ENCODE assay signal across 16 cellular contexts in genomic region chr6:142918339-142919042, GRCh38. TPM values are rescaled to one million over a fixed set of nuclear protein-coding genes. Genes with fewer than 3 reads are reported as not detected.
DNase-seq lines count a peak whose midpoint lies in the region; ATAC-seq and TF ChIP-seq lines count a peak whose summit lies in the region.
"Had no signal": no experiment of that assay in that cellular context is flagged by ENCODE, and none has a peak within 500 bp of the region (broad histone marks: within the 10 kb centered on the region; RNA-seq: fewer than 3 reads in every experiment).

No MANE protein-coding gene starts in this region.

- no peak for ATAC-seq in WTC11
- no peak for ATAC-seq in HG03378 (IDR thresholded peaks at IDR 0.05; ENCODE audit: unreplicated experiment)

- H3K9me3 Mint-ChIP-seq in MCF 10A (ENCODE audit: unreplicated experiment) = no peaks in the 10 kb centered on the region
- H3K9me3 Mint-ChIP-seq in WTC11 = peaks cover 3% of the 10 kb centered on the region

- H3K4me2 ChIP-seq in smooth muscle cell = no peak overlapping the region

- H3K4me3 Mint-ChIP-seq in MCF 10A (ENCODE audit: unreplicated experiment) (no peak overlapping the region), WTC11 (no peak overlapping the region)

- H3K36me3 ChIP-seq in breast epithelium (no peaks in the 10 kb centered on the region), right atrium auricular region (no peaks in the 10 kb centered on the region), smooth muscle cell (ENCODE audit: low read depth) (no peaks in the 10 kb centered on the region)
- H3K36me3 ChIP-seq: ascending aorta, tibial nerve had no signal

- CTCF ChIA-PET in MCF 10A (lab: Yijun Ruan, JAX) (interaction anchor here (0.7 kb wide), 1 partner anchor 225 kb away, joined by 3 read pairs; no protein-coding TSS in a partner anchor), WTC11 (lab: Charles Lee) (interaction anchor here (0.9 kb wide), 1 partner anchor 108 kb away, joined by 3 read pairs; no protein-coding TSS in a partner anchor)

- no peak for TF ChIP-seq POLR2A in breast epithelium (IDR thresholded peaks at IDR 0.05)

- H3K27me3 ChIP-seq in breast epithelium = no peaks in the 10 kb centered on the region
- no peaks in the 10 kb centered on the region for H3K27me3 ChIP-seq in right atrium auricular region
- H3K27me3 ChIP-seq in smooth muscle cell (ENCODE audit: low read depth) = no peaks in the 10 kb centered on the region
- H3K27me3 ChIP-seq: ascending aorta, tibial nerve had no signal

- TF ChIP-seq CTCF in MCF 10A (IDR thresholded peaks at IDR 0.05; ENCODE audit: unreplicated experiment) = no peak
- TF ChIP-seq CTCF in breast epithelium (IDR thresholded peaks at IDR 0.05) = no peak
- TF ChIP-seq CTCF in WTC11 (IDR thresholded peaks at IDR 0.05) = no peak
- no peak for TF ChIP-seq CTCF in right atrium auricular region (IDR thresholded peaks at IDR 0.05)
- no peak for TF ChIP-seq CTCF in smooth muscle cell (IDR thresholded peaks at IDR 0.05; ENCODE audit: borderline replicate concordance, insufficient read depth, poor library complexity, severe bottlenecking)

- H3K27ac Mint-ChIP-seq in MCF 10A (ENCODE audit: low read depth, unreplicated experiment) (peak overlapping the region; percentile 11), WTC11 (peak overlapping the region; percentile 2; the same call in 1 of the 2 replicates)

- H3K4me1 Mint-ChIP-seq in MCF 10A (ENCODE audit: insufficient read depth, unreplicated experiment) (peaks cover 36% of the 10 kb centered on the region), WTC11 (peaks cover 23% of the 10 kb centered on the region)

- H3K36me3 Mint-ChIP-seq in MCF 10A (ENCODE audit: insufficient read depth, unreplicated experiment) (peaks cover 23% of the 10 kb centered on the region), WTC11 (peaks cover 8% of the 10 kb centered on the region)

- DNase-seq in MCF 10A (ENCODE audit: unreplicated experiment) (no peak), breast epithelium (ENCODE audit: low spot score in 2 of 2) (no peak), WTC11 (ENCODE audit: low spot score) (no peak), right atrium auricular region (ENCODE audit: low spot score) (no peak), substantia nigra (lab: John Stamatoyannopoulos, UW) (peak in 3 of 49 donors; percentile 4 to 33 (median 19)), SIG-M5 (lab: John Stamatoyannopoulos, UW) (no peak), smooth muscle cell (lab: John Stamatoyannopoulos, UW; ENCODE audit: unreplicated experiment) (no peak)
- DNase-seq: IMR-90, NCI-H1092, NCI-H2227 treated with DMSO at 0.1 percent for 48 hours had no signal

- no peak overlapping the region for H3K9ac ChIP-seq in smooth muscle cell (ENCODE audit: low read depth)
- H3K9ac ChIP-seq: parathyroid adenoma had no signal

- BruUV-seq in MCF 10A (replicated peaks; lab: Mats Ljungman, UMichigan) = no TSS peak

- H3K4me3 ChIP-seq in breast epithelium (no peak overlapping the region), right atrium auricular region (no peak overlapping the region), smooth muscle cell (no peak overlapping the region)
- H3K4me3 ChIP-seq: ascending aorta, SK-N-MC, tibial nerve had no signal

- H3K27ac ChIP-seq in breast epithelium (no peak overlapping the region), right atrium auricular region (peak overlapping the region; percentile 8 to 17), substantia nigra (ENCODE audit: low read depth, low read length, poor library complexity, severe bottlenecking) (peak overlapping the region; percentile 15), smooth muscle cell (ENCODE audit: low read depth) (no peak overlapping the region)
- H3K27ac ChIP-seq: ascending aorta, parathyroid adenoma, SK-N-MC, tibial nerve, VCaP had no signal

- peaks cover 36% of the 10 kb centered on the region for H4K20me1 ChIP-seq in smooth muscle cell (ENCODE audit: low read depth)

- H3K9me3 ChIP-seq in breast epithelium (no peaks in the 10 kb centered on the region), right atrium auricular region (no peaks in the 10 kb centered on the region), smooth muscle cell (replicated peaks; ENCODE audit: low read depth) (no peaks in the 10 kb centered on the region)
- H3K9me3 ChIP-seq: ascending aorta, tibial nerve had no signal

- intact Hi-C loops in MCF 10A (cut with micrococcal nuclease) = no loop called here
- intact Hi-C loops in breast epithelium (cut with DNase I; ENCODE audit: low total_unique reads) = no loop called here

- H3K4me1 ChIP-seq in breast epithelium = no peaks in the 10 kb centered on the region
- peaks cover 0 to 11% of the 10 kb centered on the region in 2 donors for H3K4me1 ChIP-seq in right atrium auricular region
- no peaks in the 10 kb centered on the region for H3K4me1 ChIP-seq in smooth muscle cell (ENCODE audit: low read depth)
- H3K4me1 ChIP-seq: ascending aorta, parathyroid adenoma had no signal

- 93% methylated on average over 9 of the region's 9 CpGs for WGBS in smooth muscle cell (ENCODE audit: low lambda C conversion rate)

- POLR2A ChIA-PET in MCF 10A (lab: Yijun Ruan, JAX) = interaction anchor here (0.5 kb wide), 1 partner anchor 482 kb away, joined by 3 read pairs; no protein-coding TSS in a partner anchor
- POLR2A ChIA-PET in WTC11 (lab: Charles Lee) = no interaction called here

- no peaks in the 10 kb centered on the region for H3F3A ChIP-seq in smooth muscle cell (ENCODE audit: low read depth)

- no peaks in the 10 kb centered on the region for H3K27me3 Mint-ChIP-seq in MCF 10A (ENCODE audit: insufficient read depth, unreplicated experiment)
- no peaks in the 10 kb centered on the region for H3K27me3 Mint-ChIP-seq in WTC11 (ENCODE audit: low read depth)

- peaks cover 19% of the 10 kb centered on the region for H3K79me2 ChIP-seq in smooth muscle cell (ENCODE audit: low read depth)

- H2AFZ ChIP-seq in smooth muscle cell (ENCODE audit: low read depth) = no peak overlapping the region
- H2AFZ ChIP-seq: parathyroid adenoma had no signal

TF ChIP-seq in WTC11, 78 proteins besides CTCF, POLR2A, EP300 and RAD21 (continues in another document):
- TF ChIP-seq HMGXB4 (CRISPR knock-in tag; IDR thresholded peaks at IDR 0.05) (no peak), PRDM15 (CRISPR knock-in tag; IDR thresholded peaks at IDR 0.05) (no peak), JUN (CRISPR knock-in tag; IDR thresholded peaks at IDR 0.05) (no peak), ZBTB43 (CRISPR knock-in tag; IDR thresholded peaks at IDR 0.05) (no peak)

RNA-seq across cellular contexts. Expression of gene HIVEP2, which starts 26.5 kb away (rescaled TPM):
- total RNA-seq in MCF 10A (2022) = 22.5 and 23.6 TPM in 2 replicates
- total RNA-seq in breast epithelium = 10 to 100 TPM; 20.6 to 25.0 (median 23.9) TPM
- 8.6 to 11.5 TPM (median 9.1 TPM) in 3 replicates for total RNA-seq in WTC11 (2021)
- total RNA-seq in right atrium auricular region = 10 to 100 TPM; 19.2 to 28.6 TPM
- total RNA-seq in smooth muscle cell = 11.7 and 12.5 TPM in 2 replicates
- polyA plus RNA-seq in smooth muscle cell = 3.2 and 4.9 TPM in 2 replicates

Comparison
In these comparisons a context has a peak if more than half of its experiments do, and no peak if none do; other contexts are left out.
1. H3K27ac ChIP-seq: peak in right atrium auricular region (2 of 2) and substantia nigra (single experiment); none in breast epithelium (0 of 2) and smooth muscle cell (single experiment).